19 cellular contexts compared by ENCODE assay signal in the genomic region with DNA sequence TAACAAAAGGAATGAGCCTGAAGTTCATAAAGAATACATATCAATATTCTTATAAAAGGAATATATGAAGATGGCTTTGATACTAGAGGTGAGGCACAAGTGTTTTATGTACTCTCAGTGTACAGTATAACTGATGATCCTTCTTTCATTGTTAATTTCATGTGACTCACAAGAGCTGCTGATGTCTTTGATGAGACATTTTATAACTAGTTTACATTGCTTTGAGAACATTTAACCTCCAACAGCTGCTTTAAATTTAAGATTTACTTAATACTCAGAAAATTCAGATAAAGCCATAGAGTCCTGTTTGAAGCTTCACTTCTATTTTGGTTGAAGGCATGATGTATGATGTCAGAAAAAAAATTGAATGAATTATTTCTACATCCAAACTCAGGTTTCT. TPM values are rescaled to one million over a fixed set of nuclear protein-coding genes. Genes with fewer than 3 reads are reported as not detected.
A peak's percentile ranks its signal among the peaks of the same experiment; 100 is the strongest.
DNase-seq lines count a peak whose midpoint lies in the region; ATAC-seq and TF ChIP-seq lines count a peak whose summit lies in the region.
"Had no signal": no experiment of that assay in that cellular context is flagged by ENCODE, and none has a peak within 500 bp of the region (broad histone marks: within the 10 kb centered on the region; RNA-seq: fewer than 3 reads in every experiment).

No MANE protein-coding gene starts in this region.

- H3K4me1 ChIP-seq in GM23248 (ENCODE audit: insufficient read depth): peaks cover 13% of the 10 kb centered on the region
- H3K4me1 ChIP-seq: SJSA1 had no signal

- no peak overlapping the region for H2AFZ ChIP-seq in GM23248

- no peaks in the 10 kb centered on the region for H3K9me2 ChIP-seq in GM23248 (ENCODE audit: insufficient read depth)

- TF ChIP-seq CTCF in BJ (IDR thresholded peaks at IDR 0.05; ENCODE audit: insufficient read depth, low read depth, low read length): no peak

- H3K27ac Mint-ChIP-seq in central memory CD8-positive, alpha-beta T cell (ENCODE audit: low read depth): peak overlapping the region; percentile 25
- H3K27ac Mint-ChIP-seq in stimulated activated effector memory CD8-positive, alpha-beta T cell treated with anti-CD3 and anti-CD28 coated beads, Interleukin-12 subunit alpha, Interleukin-12 subunit beta, amount 100 ng/mL, for 72 hours: no peak overlapping the region
- H3K27ac Mint-ChIP-seq: B cell had no signal

- POLR2A ChIA-PET in BJ (lab: Charles Lee): no interaction called here

- H3K4me2 ChIP-seq in GM23248 (ENCODE audit: unreplicated experiment): peak overlapping the region; percentile 0

- H3K4me3 ChIP-seq in BJ (ENCODE audit: low read depth, low read length) (no peak overlapping the region), GM23248 (no peak overlapping the region), skeletal muscle cell (ENCODE audit: low read depth, low read length) (no peak overlapping the region)
- H3K4me3 ChIP-seq: MG63, SJSA1 had no signal

- H3K36me3 Mint-ChIP-seq in central memory CD8-positive, alpha-beta T cell (ENCODE audit: insufficient read depth): peaks cover 37% of the 10 kb centered on the region
- peaks cover 87% of the 10 kb centered on the region for H3K36me3 Mint-ChIP-seq in stimulated activated effector memory CD8-positive, alpha-beta T cell treated with anti-CD3 and anti-CD28 coated beads, Interleukin-12 subunit alpha, Interleukin-12 subunit beta, amount 100 ng/mL, for 72 hours

- H3K27me3 ChIP-seq in BJ (ENCODE audit: control insufficient read depth, insufficient read depth, low read length): no peaks in the 10 kb centered on the region
- no peaks in the 10 kb centered on the region for H3K27me3 ChIP-seq in GM23248 (replicated peaks; ENCODE audit: insufficient read depth)
- H3K27me3 ChIP-seq: MG63, SJSA1 had no signal

- H3K27me3 Mint-ChIP-seq in central memory CD8-positive, alpha-beta T cell: no peaks in the 10 kb centered on the region
- H3K27me3 Mint-ChIP-seq: B cell; CD8-positive, alpha-beta memory T cell had no signal

- peak; percentile 6 for DNase-seq in BJ (ENCODE audit: low read depth)
- peak; percentile 52 for DNase-seq in GM23248
- DNase-seq in central memory CD8-positive, alpha-beta T cell (ENCODE audit: low spot score in 2 of 2): no peak
- DNase-seq in skeletal muscle cell (ENCODE audit: low read depth): peak; percentile 0
- DNase-seq in SHP77 treated with DMSO at 0.1 percent for 48 hours (lab: John Stamatoyannopoulos, UW): no peak
- no peak for DNase-seq in NCI-H345 treated with DMSO at 0.1 percent for 48 hours (lab: John Stamatoyannopoulos, UW; ENCODE audit: unreplicated experiment)
- no peak for DNase-seq in stimulated activated effector memory CD8-positive, alpha-beta T cell treated with anti-CD3 and anti-CD28 coated beads, Interleukin-12 subunit alpha, Interleukin-12 subunit beta, amount 100 ng/mL, for 72 hours (ENCODE audit: low spot score in 2 of 2)
- DNase-seq: CD8-positive, alpha-beta memory T cell; DMS53; MG63; NCI-H1048; NCI-H1436; NCI-H1930; NCI-H345; NCI-H526 had no signal

- no peak overlapping the region for H3K9ac ChIP-seq in GM23248

- H4K20me1 ChIP-seq in GM23248 (ENCODE audit: insufficient read depth): no peaks in the 10 kb centered on the region

- no peaks in the 10 kb centered on the region for H3K9me3 Mint-ChIP-seq in central memory CD8-positive, alpha-beta T cell
- no peaks in the 10 kb centered on the region for H3K9me3 Mint-ChIP-seq in stimulated activated effector memory CD8-positive, alpha-beta T cell treated with anti-CD3 and anti-CD28 coated beads, Interleukin-12 subunit alpha, Interleukin-12 subunit beta, amount 100 ng/mL, for 72 hours
- H3K9me3 Mint-ChIP-seq: CD8-positive, alpha-beta memory T cell; T-helper 1 cell treated with Interleukin-12 subunit alpha and Interleukin-12 subunit beta and Interleukin-4 antibody, amounts not matched to agents 30 μg/mL and 1 μg/mL, for 36 hours had no signal

- H3K36me3 ChIP-seq in BJ (ENCODE audit: control insufficient read depth, insufficient read depth, low read length): no peaks in the 10 kb centered on the region; the same call in 1 of the 2 replicates
- peaks cover 90% of the 10 kb centered on the region for H3K36me3 ChIP-seq in GM23248 (ENCODE audit: low read depth)

- no peaks in the 10 kb centered on the region for H3K9me3 ChIP-seq in GM23248 (ENCODE audit: low read depth)
- H3K9me3 ChIP-seq: MG63, SJSA1 had no signal

- no peak overlapping the region for H3K4me3 Mint-ChIP-seq in central memory CD8-positive, alpha-beta T cell
- no peak overlapping the region for H3K4me3 Mint-ChIP-seq in stimulated activated effector memory CD8-positive, alpha-beta T cell treated with anti-CD3 and anti-CD28 coated beads, Interleukin-12 subunit alpha, Interleukin-12 subunit beta, amount 100 ng/mL, for 72 hours
- H3K4me3 Mint-ChIP-seq: B cell; CD8-positive, alpha-beta memory T cell; T-helper 1 cell treated with Interleukin-12 subunit alpha and Interleukin-12 subunit beta and Interleukin-4 antibody, amounts not matched to agents 30 μg/mL and 1 μg/mL, for 36 hours had no signal

- H3F3A ChIP-seq in GM23248 (ENCODE audit: insufficient read depth): peaks cover 77% of the 10 kb centered on the region

- H3K27ac ChIP-seq in GM23248: peak overlapping the region; percentile 33
- H3K27ac ChIP-seq: SJSA1 had no signal

- ATAC-seq in central memory CD8-positive, alpha-beta T cell (replicated peaks; ENCODE audit: extremely low read depth, poor library complexity, severe bottlenecking): no peak
- no peak for ATAC-seq in stimulated activated effector memory CD8-positive, alpha-beta T cell treated with anti-CD3 and anti-CD28 coated beads, Interleukin-12 subunit alpha, Interleukin-12 subunit beta, amount 100 ng/mL, for 72 hours
- ATAC-seq: Panc1 had no signal

- in situ Hi-C loops in GM23248 (cut with MboI): no loop called here

- H3K79me2 ChIP-seq in GM23248 (ENCODE audit: insufficient read depth): no peaks in the 10 kb centered on the region

- peaks cover 3% of the 10 kb centered on the region for H3K4me1 Mint-ChIP-seq in central memory CD8-positive, alpha-beta T cell
- peaks cover 4% of the 10 kb centered on the region for H3K4me1 Mint-ChIP-seq in stimulated activated effector memory CD8-positive, alpha-beta T cell treated with anti-CD3 and anti-CD28 coated beads, Interleukin-12 subunit alpha, Interleukin-12 subunit beta, amount 100 ng/mL, for 72 hours

- CTCF ChIA-PET in BJ (lab: Yijun Ruan, JAX): no interaction called here

RNA-seq across cellular contexts. Expression of a gene that starts 59.8 kb away (rescaled TPM):
- polyA plus RNA-seq in BJ (2011; rRNA removed): 17.7 and 36.4 TPM in 2 replicates
- 31.1 and 31.7 TPM in 2 replicates for polyA minus RNA-seq in BJ (2011; rRNA and poly(A)+ RNA removed)
- total RNA-seq in GM23248 (2014; rRNA removed; shearing (Covaris generic)): 63.4 and 64.2 TPM in 2 replicates
- polyA plus RNA-seq in GM23248 (2016; fragmentation: Nextera tagmentation; extraction: Ambion mirVana): 50.3 and 53.5 TPM in 2 replicates

Comparison
In these comparisons a context has a peak if more than half of its experiments do, and no peak if none do; other contexts are left out.
1. DNase-seq: peak in BJ (single experiment), GM23248 (single experiment) and skeletal muscle cell (single experiment); none in central memory CD8-positive, alpha-beta T cell (0 of 2), SHP77 treated with DMSO at 0.1 percent for 48 hours (single experiment), NCI-H345 treated with DMSO at 0.1 percent for 48 hours (single experiment) and stimulated activated effector memory CD8-positive, alpha-beta T cell treated with anti-CD3 and anti-CD28 coated beads, Interleukin-12 subunit alpha, Interleukin-12 subunit beta, amount 100 ng/mL, for 72 hours (0 of 2).